In the genomic region with DNA sequence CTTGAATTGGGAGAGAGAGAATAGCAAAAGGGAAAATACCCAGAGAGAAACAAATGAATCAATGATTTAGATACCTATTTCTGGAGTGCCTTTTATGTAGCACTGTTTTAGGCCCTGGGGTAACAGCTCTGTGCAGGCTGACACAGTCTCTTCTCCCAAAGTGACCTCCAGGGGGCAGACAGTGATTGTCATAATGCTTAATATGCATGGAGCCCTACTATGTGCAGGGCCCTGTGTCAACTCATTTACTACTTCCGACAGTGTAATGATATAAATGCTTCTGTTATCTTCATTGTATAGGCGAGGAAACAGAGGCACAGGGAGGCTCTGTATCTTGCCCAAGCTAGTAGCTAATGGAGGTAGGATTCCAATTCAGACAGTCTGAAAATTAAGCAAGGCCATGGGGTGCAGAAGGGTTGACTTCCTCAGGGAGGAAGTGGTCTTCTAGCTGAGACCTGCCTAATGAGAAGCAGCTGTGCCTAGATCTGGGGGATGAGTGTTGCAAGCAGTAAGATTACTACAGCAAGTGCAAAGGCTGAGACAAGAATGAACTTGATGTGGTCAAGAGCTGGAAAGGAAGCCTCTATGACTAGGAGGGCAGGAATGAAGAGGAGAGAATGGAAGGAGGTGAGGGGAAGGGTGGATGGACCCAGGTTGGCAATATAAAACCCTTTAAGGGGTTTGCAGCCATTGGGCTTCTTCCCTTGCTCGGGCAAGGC, we compare ENCODE assay signal across 11 cellular contexts. TPM values are rescaled to one million over a fixed set of nuclear protein-coding genes. Genes with fewer than 3 reads are reported as not detected.
DNase-seq lines count a peak whose midpoint lies in the region; ATAC-seq and TF ChIP-seq lines count a peak whose summit lies in the region.
"Had no signal": no experiment of that assay in that cellular context is flagged by ENCODE, and none has a peak within 500 bp of the region (broad histone marks: within the 10 kb centered on the region; RNA-seq: fewer than 3 reads in every experiment).

No MANE protein-coding gene starts in this region.

- DNase-seq in CD14-positive monocyte (ENCODE audit: low spot score) (no peak), kidney epithelial cell (ENCODE audit: low read depth) (peak; percentile 43), GM19240 (ENCODE audit: insufficient read length, low spot score) (no peak), ecto neural progenitor cell (ENCODE audit: low spot score) (no peak)
- DNase-seq: NCI-H82 had no signal

- peaks cover 43% of the 10 kb centered on the region for H3K4me1 Mint-ChIP-seq in CD14-positive monocyte

- peak; percentile 52 for TF ChIP-seq CTCF in CD14-positive monocyte (IDR thresholded peaks at IDR 0.05)
- peak; percentile 12; the same call in 1 of the 2 replicates for TF ChIP-seq CTCF in VCaP (conservative IDR thresholded peaks at IDR 0.05)
- peak; percentile 23 for TF ChIP-seq CTCF in kidney epithelial cell (IDR thresholded peaks at IDR 0.05; ENCODE audit: insufficient read depth, low read length, poor library complexity, severe bottlenecking)

- no peaks in the 10 kb centered on the region for H3K36me3 Mint-ChIP-seq in CD14-positive monocyte
- H3K36me3 Mint-ChIP-seq: memory B cell had no signal

- H3K4me3 ChIP-seq in kidney epithelial cell (ENCODE audit: low read depth, low read length): no peak overlapping the region

- H3K36me3 ChIP-seq in kidney epithelial cell (ENCODE audit: control insufficient read depth, insufficient read depth, low read length): no peaks in the 10 kb centered on the region

- no peak for ATAC-seq in HG03045 (IDR thresholded peaks at IDR 0.05; ENCODE audit: unreplicated experiment)
- no peak for ATAC-seq in HG02678 (IDR thresholded peaks at IDR 0.05; ENCODE audit: unreplicated experiment)
- ATAC-seq: activated T-helper 17 cell treated with anti-CD3 and anti-CD28 coated beads, Interleukin-2, amount 50 U/mL, for 72 hours had no signal

- peaks cover 3 to 4% (median 3%) of the 10 kb centered on the region in 3 donors for H3K27me3 Mint-ChIP-seq in CD14-positive monocyte (ENCODE audit: low read depth in 3 of 3)

- TF ChIP-seq EP300 in Ishikawa (IDR thresholded peaks at IDR 0.05; ENCODE audit: borderline replicate concordance): no peak

- H3K27me3 ChIP-seq in kidney epithelial cell (ENCODE audit: control insufficient read depth, insufficient read depth, low read length): no peaks in the 10 kb centered on the region

- no peaks in the 10 kb centered on the region for H3K9me3 Mint-ChIP-seq in CD14-positive monocyte
- H3K9me3 Mint-ChIP-seq: activated T-helper 17 cell treated with anti-CD3 and anti-CD28 coated beads, Interleukin-2, amount 50 U/mL, for 72 hours; memory B cell had no signal

- H3K27ac ChIP-seq in VCaP: no peak overlapping the region

- H3K4me3 Mint-ChIP-seq in CD14-positive monocyte: no peak overlapping the region
- H3K4me3 Mint-ChIP-seq: activated T-helper 17 cell treated with anti-CD3 and anti-CD28 coated beads, Interleukin-2, amount 50 U/mL, for 72 hours; memory B cell had no signal

- peak overlapping the region in 3 of 7 donors; percentile 31 to 58 (median 46) for H3K27ac Mint-ChIP-seq in CD14-positive monocyte
- H3K27ac Mint-ChIP-seq: activated T-helper 17 cell treated with anti-CD3 and anti-CD28 coated beads, Interleukin-2, amount 50 U/mL, for 72 hours; memory B cell had no signal

- intact Hi-C loops in CD14-positive monocyte (cut with micrococcal nuclease): loop anchor here (2.0 to 5.0 kb wide), 2 partner anchors 26 to 151 kb away; no protein-coding TSS in a partner anchor

- peak; percentile 53 for TF ChIP-seq RAD21 in Ishikawa (IDR thresholded peaks at IDR 0.05; ENCODE audit: low read depth)

TF ChIP-seq in Ishikawa, 13 proteins besides CTCF, POLR2A, EP300 and RAD21:
- TF ChIP-seq TCF12 (IDR thresholded peaks at IDR 0.05; ENCODE audit: low read depth) (no peak), ZBTB7A (IDR thresholded peaks at IDR 0.05; ENCODE audit: low read depth) (no peak), FOXM1 (IDR thresholded peaks at IDR 0.05; ENCODE audit: borderline replicate concordance, low read depth) (no peak), EGR1 (IDR thresholded peaks at IDR 0.05) (no peak), CEBPB (IDR thresholded peaks at IDR 0.05) (no peak), TAF1 (IDR thresholded peaks at IDR 0.05; ENCODE audit: low read depth) (no peak), YY1 (IDR thresholded peaks at IDR 0.05; ENCODE audit: low read depth) (no peak), NFIC (IDR thresholded peaks at IDR 0.05) (no peak), CREB1 (IDR thresholded peaks at IDR 0.05; ENCODE audit: low read depth) (no peak), TEAD4 (IDR thresholded peaks at IDR 0.05) (no peak)
- TF ChIP-seq, protein P1, sequence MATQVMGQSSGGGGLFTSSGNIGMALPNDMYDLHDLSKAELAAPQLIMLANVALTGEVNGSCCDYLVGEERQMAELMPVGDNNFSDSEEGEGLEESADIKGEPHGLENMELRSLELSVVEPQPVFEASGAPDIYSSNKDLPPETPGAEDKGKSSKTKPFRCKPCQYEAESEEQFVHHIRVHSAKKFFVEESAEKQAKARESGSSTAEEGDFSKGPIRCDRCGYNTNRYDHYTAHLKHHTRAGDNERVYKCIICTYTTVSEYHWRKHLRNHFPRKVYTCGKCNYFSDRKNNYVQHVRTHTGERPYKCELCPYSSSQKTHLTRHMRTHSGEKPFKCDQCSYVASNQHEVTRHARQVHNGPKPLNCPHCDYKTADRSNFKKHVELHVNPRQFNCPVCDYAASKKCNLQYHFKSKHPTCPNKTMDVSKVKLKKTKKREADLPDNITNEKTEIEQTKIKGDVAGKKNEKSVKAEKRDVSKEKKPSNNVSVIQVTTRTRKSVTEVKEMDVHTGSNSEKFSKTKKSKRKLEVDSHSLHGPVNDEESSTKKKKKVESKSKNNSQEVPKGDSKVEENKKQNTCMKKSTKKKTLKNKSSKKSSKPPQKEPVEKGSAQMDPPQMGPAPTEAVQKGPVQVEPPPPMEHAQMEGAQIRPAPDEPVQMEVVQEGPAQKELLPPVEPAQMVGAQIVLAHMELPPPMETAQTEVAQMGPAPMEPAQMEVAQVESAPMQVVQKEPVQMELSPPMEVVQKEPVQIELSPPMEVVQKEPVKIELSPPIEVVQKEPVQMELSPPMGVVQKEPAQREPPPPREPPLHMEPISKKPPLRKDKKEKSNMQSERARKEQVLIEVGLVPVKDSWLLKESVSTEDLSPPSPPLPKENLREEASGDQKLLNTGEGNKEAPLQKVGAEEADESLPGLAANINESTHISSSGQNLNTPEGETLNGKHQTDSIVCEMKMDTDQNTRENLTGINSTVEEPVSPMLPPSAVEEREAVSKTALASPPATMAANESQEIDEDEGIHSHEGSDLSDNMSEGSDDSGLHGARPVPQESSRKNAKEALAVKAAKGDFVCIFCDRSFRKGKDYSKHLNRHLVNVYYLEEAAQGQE (IDR thresholded peaks at IDR 0.05; ENCODE audit: low read depth): no peak
- TF ChIP-seq, protein P2, sequence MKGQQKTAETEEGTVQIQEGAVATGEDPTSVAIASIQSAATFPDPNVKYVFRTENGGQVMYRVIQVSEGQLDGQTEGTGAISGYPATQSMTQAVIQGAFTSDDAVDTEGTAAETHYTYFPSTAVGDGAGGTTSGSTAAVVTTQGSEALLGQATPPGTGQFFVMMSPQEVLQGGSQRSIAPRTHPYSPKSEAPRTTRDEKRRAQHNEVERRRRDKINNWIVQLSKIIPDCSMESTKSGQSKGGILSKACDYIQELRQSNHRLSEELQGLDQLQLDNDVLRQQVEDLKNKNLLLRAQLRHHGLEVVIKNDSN (IDR thresholded peaks at IDR 0.05): no peak
- TF ChIP-seq, protein P3, sequence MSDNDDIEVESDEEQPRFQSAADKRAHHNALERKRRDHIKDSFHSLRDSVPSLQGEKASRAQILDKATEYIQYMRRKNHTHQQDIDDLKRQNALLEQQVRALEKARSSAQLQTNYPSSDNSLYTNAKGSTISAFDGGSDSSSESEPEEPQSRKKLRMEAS (IDR thresholded peaks at IDR 0.05): no peak

RNA-seq across cellular contexts. Expression of a gene that starts 16.2 kb away (rescaled TPM):
- polyA plus RNA-seq in CD14-positive monocyte: 1 to 10 TPM; 4.1 to 7.8 TPM
- total RNA-seq in kidney epithelial cell: 105 and 131 TPM in 2 replicates

RNA-seq across cellular contexts. Expression of a gene that starts 23.9 kb away (rescaled TPM):
- not detected for polyA plus RNA-seq in CD14-positive monocyte
- total RNA-seq in kidney epithelial cell: 2.1 and 9.1 TPM in 2 replicates
- total RNA-seq: activated T-helper 17 cell treated with anti-CD3 and anti-CD28 coated beads, Interleukin-2, amount 50 U/mL, for 72 hours had no signal
